ENCODE assay signal across 11 cellular contexts in the genomic region with DNA sequence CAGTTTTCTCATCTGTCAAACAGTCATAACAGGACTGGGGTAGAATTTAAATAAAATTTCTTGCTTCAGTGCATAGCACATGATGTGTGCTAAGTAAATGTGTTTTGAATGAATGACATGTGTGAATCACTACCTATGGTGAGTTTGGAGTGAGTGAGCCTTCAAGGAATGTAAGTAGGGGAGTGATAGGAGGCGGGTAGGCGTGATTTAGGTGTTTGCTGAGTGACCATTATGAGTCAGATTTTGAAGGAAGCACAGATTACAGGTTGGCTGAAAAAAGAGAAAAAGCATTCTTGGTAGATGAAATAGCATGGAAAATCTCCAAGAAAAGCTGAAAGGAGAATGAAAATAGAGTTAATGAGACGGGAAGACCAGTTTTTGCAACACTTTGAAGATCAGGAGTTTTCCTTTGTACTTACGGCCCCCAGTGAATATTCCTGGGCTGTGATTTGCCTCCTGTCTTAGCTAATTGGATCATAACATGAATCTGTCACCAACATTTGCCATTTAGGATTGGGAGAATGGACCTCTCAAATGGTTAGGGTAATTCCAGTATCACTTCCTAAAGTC.
DNase-seq lines count a peak whose midpoint lies in the region; ATAC-seq, FAIRE-seq and TF ChIP-seq lines count a peak whose summit lies in the region.
"Had no signal": no experiment of that assay in that cellular context is flagged by ENCODE, and none has a peak within 500 bp of the region (broad histone marks: within the 10 kb centered on the region; RNA-seq: fewer than 3 reads in every experiment).

No MANE protein-coding gene starts in this region.

- DNase-seq in A673 (ENCODE audit: low spot score) (peak; percentile 16), HEK293T (ENCODE audit: extremely low spot score) (no peak), SW480 (ENCODE audit: low spot score) (peak; percentile 76), keratinocyte (ENCODE audit: low read depth, low spot score) (peak; percentile 91), CD1c-positive myeloid dendritic cell (ENCODE audit: extremely low spot score) (no peak), GM12892 (ENCODE audit: insufficient read length) (no peak), ovary (no peak)
- DNase-seq: CD4-positive, CD25-positive, alpha-beta regulatory T cell; NCI-H446 treated with DMSO at 0.1 percent for 48 hours; retina had no signal

- H3K9ac ChIP-seq in keratinocyte (ENCODE audit: control insufficient read depth, extremely low read depth, insufficient read depth, low read length), result no peak overlapping the region

- H3K27me3 ChIP-seq in A673 (replicated peaks; ENCODE audit: insufficient read depth, low read depth, low read length, poor library complexity) (no peaks in the 10 kb centered on the region), keratinocyte (ENCODE audit: control insufficient read depth, extremely low read depth, insufficient read depth, low read length) (no peaks in the 10 kb centered on the region), ovary (no peaks in the 10 kb centered on the region)

- TF ChIP-seq EP300 in ovary (IDR thresholded peaks at IDR 0.05), result no peak

- dilution Hi-C loops in keratinocyte (cut with MboI; ENCODE audit: extremely low pct_ligation_motif_present, low sequenced_read_pairs), result no loop called here

- H3K4me1 ChIP-seq in A673 (ENCODE audit: insufficient read depth, low read length, poor library complexity, severe bottlenecking), result no peaks in the 10 kb centered on the region
- peaks cover 15% of the 10 kb centered on the region for H3K4me1 ChIP-seq in keratinocyte (ENCODE audit: control insufficient read depth, extremely low read depth, insufficient read depth, low read length)
- H3K4me1 ChIP-seq in ovary (ENCODE audit: insufficient read depth), result no peaks in the 10 kb centered on the region

- H2AFZ ChIP-seq in keratinocyte (ENCODE audit: control insufficient read depth, low read length), result peak overlapping the region; percentile 53

- no peaks in the 10 kb centered on the region for H3K9me1 ChIP-seq in keratinocyte (ENCODE audit: control insufficient read depth, extremely low read depth, insufficient read depth, low read length)

- POLR2A ChIA-PET in A673 (lab: Charles Lee; ENCODE audit: low non-redundant PET) (no interaction called here), HEK293T (lab: Yijun Ruan, JAX) (no interaction called here)

- CTCF ChIA-PET in A673 (lab: Charles Lee) (no interaction called here), HEK293T (lab: Yijun Ruan, JAX) (interaction anchor here (0.6 kb wide), 1 partner anchor 201 kb away, joined by 5 read pairs; no protein-coding TSS in a partner anchor)

- H3K36me3 ChIP-seq in A673 (ENCODE audit: insufficient read depth, low read length, poor library complexity, severe bottlenecking) (no peaks in the 10 kb centered on the region), keratinocyte (ENCODE audit: control insufficient read depth in 2 of 2, extremely low read depth in 1 of 2, insufficient read depth in 2 of 2, low read length in 2 of 2) (no peaks in the 10 kb centered on the region), ovary (no peaks in the 10 kb centered on the region)

- 12 to 26% (median 19%) methylated on average over 4 of the region's 4 CpGs for WGBS in ovary, 3 donors

- ATAC-seq in HG02588 (IDR thresholded peaks at IDR 0.05; ENCODE audit: unreplicated experiment), result no peak

- FAIRE-seq in keratinocyte (lab: Jason Lieb, UNC) (peak; percentile 97), GM12892 (lab: Jason Lieb, UNC) (no peak)

- H3K9me3 ChIP-seq in A673 (ENCODE audit: low read depth, low read length, poor library complexity, severe bottlenecking) (no peaks in the 10 kb centered on the region), keratinocyte (ENCODE audit: control insufficient read depth, low read depth, low read length) (no peaks in the 10 kb centered on the region), ovary (no peaks in the 10 kb centered on the region)

- H3K79me2 ChIP-seq in keratinocyte (ENCODE audit: control insufficient read depth, insufficient read depth, low read length), result no peaks in the 10 kb centered on the region

- TF ChIP-seq CTCF in A673 (conservative IDR thresholded peaks at IDR 0.05; ENCODE audit: low read depth, low read length) (no peak), keratinocyte (optimal IDR thresholded peaks at IDR 0.05 in 1 of 3, IDR thresholded peaks at IDR 0.05 in 1 of 3, conservative IDR thresholded peaks at IDR 0.05 in 1 of 3; ENCODE audit: extremely low read depth in 1 of 3, insufficient read depth in 2 of 3, low read length in 3 of 3) (no peak), ovary (IDR thresholded peaks at IDR 0.05) (no peak)

- H3K4me2 ChIP-seq in keratinocyte (ENCODE audit: control insufficient read depth, extremely low read depth, insufficient read depth, low read depth, low read length), result peak overlapping the region; percentile 79

- no peak overlapping the region for H3K27ac ChIP-seq in A673 (ENCODE audit: low read depth, low read length, poor library complexity, severe bottlenecking)
- H3K27ac ChIP-seq in keratinocyte (ENCODE audit: control insufficient read depth, insufficient read depth, low read length), result peak overlapping the region; percentile 74
- no peak overlapping the region for H3K27ac ChIP-seq in ovary

- H3K4me3 ChIP-seq in A673 (ENCODE audit: low read depth, low read length, poor library complexity, severe bottlenecking) (no peak overlapping the region), keratinocyte (ENCODE audit: control insufficient read depth in 2 of 3, extremely low read depth in 1 of 3, insufficient read depth in 2 of 3, low read depth in 1 of 3, low read length in 3 of 3) (peak overlapping the region in 2 of 3 experiments; percentile 16 to 40), ovary (no peak overlapping the region)

- TF ChIP-seq POLR2A in GM12892 (IDR thresholded peaks at IDR 0.05; ENCODE audit: low read depth, low read length), result no peak
- no peak for TF ChIP-seq POLR2A in ovary (IDR thresholded peaks at IDR 0.05)

- intact Hi-C loops in A673 (cut with micrococcal nuclease; ENCODE audit: unreplicated experiment) (loop anchor here (10.0 kb wide), 1 partner anchor 418 kb away; the partner anchor contains the start of gene SNRPD1), ovary (cut with DNase I) (no loop called here)

- no peaks in the 10 kb centered on the region for H4K20me1 ChIP-seq in keratinocyte (ENCODE audit: control insufficient read depth, extremely low read depth, insufficient read depth, low read length)

- BruUV-seq in A673 (replicated peaks; lab: Mats Ljungman, UMichigan), result no TSS peak

TF ChIP-seq in HEK293T, 16 proteins besides CTCF, POLR2A, EP300 and RAD21:
- TF ChIP-seq L3MBTL2 (conservative IDR thresholded peaks at IDR 0.05) (no peak), FOXK2 (IDR thresholded peaks at IDR 0.05) (no peak)
- TF ChIP-seq, protein P1, sequence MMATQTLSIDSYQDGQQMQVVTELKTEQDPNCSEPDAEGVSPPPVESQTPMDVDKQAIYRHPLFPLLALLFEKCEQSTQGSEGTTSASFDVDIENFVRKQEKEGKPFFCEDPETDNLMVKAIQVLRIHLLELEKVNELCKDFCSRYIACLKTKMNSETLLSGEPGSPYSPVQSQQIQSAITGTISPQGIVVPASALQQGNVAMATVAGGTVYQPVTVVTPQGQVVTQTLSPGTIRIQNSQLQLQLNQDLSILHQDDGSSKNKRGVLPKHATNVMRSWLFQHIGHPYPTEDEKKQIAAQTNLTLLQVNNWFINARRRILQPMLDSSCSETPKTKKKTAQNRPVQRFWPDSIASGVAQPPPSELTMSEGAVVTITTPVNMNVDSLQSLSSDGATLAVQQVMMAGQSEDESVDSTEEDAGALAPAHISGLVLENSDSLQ (IDR thresholded peaks at IDR 0.05), result peak; percentile 66

Comparison
In these comparisons a context has a peak if more than half of its experiments do, and no peak if none do; other contexts are left out.
1. DNase-seq: peak in A673 (single experiment), SW480 (single experiment) and keratinocyte (single experiment); none in HEK293T (single experiment), CD1c-positive myeloid dendritic cell (single experiment), GM12892 (single experiment) and ovary (0 of 5).
2. H3K4me3 ChIP-seq: peak in keratinocyte (2 of 3); none in A673 (single experiment) and ovary (single experiment).